22 cellular contexts compared by ENCODE assay signal in genomic region chrX:128438082-128438481, GRCh38.
"Had no signal": no experiment of that assay in that cellular context is flagged by ENCODE, and none has a peak within 500 bp of the region (broad histone marks: within the 10 kb centered on the region; RNA-seq: fewer than 3 reads in every experiment).

No MANE protein-coding gene starts in this region.

- H3K36me3 ChIP-seq: colonic mucosa, esophagus muscularis mucosa, gastroesophageal sphincter, heart left ventricle, left lung, lower lobe of right lung had no signal

- H2AFZ ChIP-seq: hepatocyte had no signal

- FAIRE-seq: endometrium, frontal cortex had no signal

- H3K4me1 ChIP-seq: colonic mucosa, esophagus muscularis mucosa, foreskin keratinocyte, gastroesophageal sphincter, heart left ventricle, left lung, lower lobe of right lung had no signal

- H3K79me2 ChIP-seq: hepatocyte had no signal

- H3K4me2 ChIP-seq: hepatocyte had no signal

- H3K27me3 ChIP-seq: colonic mucosa, esophagus muscularis mucosa, foreskin keratinocyte, gastroesophageal sphincter, heart left ventricle, hepatocyte, left lung had no signal

- ATAC-seq: effector memory CD8-positive, alpha-beta T cell; foreskin keratinocyte; gastroesophageal sphincter; heart left ventricle; left cardiac atrium; left lung; left ventricle myocardium superior; lower lobe of right lung; mucosa of descending colon had no signal

- DNase-seq: colonic mucosa; cortex of kidney; effector CD8-positive, alpha-beta T cell; effector memory CD8-positive, alpha-beta T cell; endodermal cell; foreskin keratinocyte; heart left ventricle; hypothalamus; immature natural killer cell; islet precursor cell; left cardiac atrium; left lung; left ventricle myocardium superior; lower lobe of right lung; mesenchymal stem cell; mucosa of descending colon; naive B cell had no signal

- H3K27ac ChIP-seq: colonic mucosa, esophagus muscularis mucosa, foreskin keratinocyte, gastroesophageal sphincter, heart left ventricle, hepatocyte, left lung, lower lobe of right lung had no signal

- H3K4me3 ChIP-seq: colonic mucosa, esophagus muscularis mucosa, gastroesophageal sphincter, heart left ventricle, hepatocyte, left lung, lower lobe of right lung, mucosa of descending colon had no signal

- H3K9me3 ChIP-seq: colonic mucosa, esophagus muscularis mucosa, gastroesophageal sphincter, heart left ventricle, left lung, lower lobe of right lung, mucosa of descending colon had no signal
